Comparison of ENCODE assay signal across 8 cellular contexts in the genomic region with DNA sequence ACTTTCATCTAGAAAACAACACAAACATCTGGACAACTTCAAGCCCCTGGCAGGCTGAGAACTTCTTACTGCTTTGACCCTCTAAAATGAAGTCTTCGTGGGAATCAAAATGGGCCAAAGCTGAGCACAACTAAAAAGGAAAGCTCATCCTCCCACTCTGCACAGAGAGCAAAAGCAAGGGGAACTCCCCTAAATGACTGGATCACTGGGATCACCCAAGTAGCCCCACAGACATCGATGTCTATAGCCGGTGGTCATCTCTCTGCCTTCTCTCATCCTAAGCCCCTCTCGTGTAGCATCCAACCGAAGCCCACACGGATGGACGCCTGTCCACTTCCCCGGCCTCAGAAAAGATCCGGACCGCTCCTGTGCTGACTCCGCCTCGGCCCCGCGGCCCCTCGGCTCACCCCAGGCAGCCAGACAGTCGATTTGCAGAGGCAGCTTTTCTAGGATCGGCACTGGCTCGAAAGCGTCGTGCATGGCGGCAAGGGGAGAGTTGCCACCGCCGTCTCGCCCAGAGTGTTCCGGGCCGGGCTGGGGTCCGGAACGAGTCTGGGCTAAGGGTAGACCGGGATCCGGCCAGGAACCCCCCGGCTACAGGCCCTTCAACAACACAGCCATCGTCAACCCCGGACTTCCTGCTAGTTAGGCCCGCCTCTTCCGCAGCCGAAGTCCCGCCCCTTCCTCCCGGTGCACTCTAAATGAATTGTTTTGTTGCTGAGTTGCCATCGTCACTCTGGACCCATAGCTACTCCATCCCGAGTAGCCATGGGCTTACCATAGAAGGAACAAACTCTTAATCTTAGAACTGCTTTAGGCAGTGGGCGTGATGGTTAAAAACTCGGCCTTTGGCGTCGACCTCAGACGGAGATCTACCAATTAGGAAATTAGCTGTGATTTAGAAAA. TPM values are rescaled to one million over a fixed set of nuclear protein-coding genes. Genes with fewer than 3 reads are reported as not detected.
DNase-seq lines count a peak whose midpoint lies in the region; ATAC-seq, FAIRE-seq and TF ChIP-seq lines count a peak whose summit lies in the region.

A gene with protein sequence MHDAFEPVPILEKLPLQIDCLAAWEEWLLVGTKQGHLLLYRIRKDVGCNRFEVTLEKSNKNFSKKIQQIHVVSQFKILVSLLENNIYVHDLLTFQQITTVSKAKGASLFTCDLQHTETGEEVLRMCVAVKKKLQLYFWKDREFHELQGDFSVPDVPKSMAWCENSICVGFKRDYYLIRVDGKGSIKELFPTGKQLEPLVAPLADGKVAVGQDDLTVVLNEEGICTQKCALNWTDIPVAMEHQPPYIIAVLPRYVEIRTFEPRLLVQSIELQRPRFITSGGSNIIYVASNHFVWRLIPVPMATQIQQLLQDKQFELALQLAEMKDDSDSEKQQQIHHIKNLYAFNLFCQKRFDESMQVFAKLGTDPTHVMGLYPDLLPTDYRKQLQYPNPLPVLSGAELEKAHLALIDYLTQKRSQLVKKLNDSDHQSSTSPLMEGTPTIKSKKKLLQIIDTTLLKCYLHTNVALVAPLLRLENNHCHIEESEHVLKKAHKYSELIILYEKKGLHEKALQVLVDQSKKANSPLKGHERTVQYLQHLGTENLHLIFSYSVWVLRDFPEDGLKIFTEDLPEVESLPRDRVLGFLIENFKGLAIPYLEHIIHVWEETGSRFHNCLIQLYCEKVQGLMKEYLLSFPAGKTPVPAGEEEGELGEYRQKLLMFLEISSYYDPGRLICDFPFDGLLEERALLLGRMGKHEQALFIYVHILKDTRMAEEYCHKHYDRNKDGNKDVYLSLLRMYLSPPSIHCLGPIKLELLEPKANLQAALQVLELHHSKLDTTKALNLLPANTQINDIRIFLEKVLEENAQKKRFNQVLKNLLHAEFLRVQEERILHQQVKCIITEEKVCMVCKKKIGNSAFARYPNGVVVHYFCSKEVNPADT (minus strand): TSS at position 631 of the 906 bp plus-strand sequence. CDS start 151 bp downstream, at position 480.

- H3K4me1 Mint-ChIP-seq in WTC11 = peaks cover 14% of the 10 kb centered on the region

- peak; percentile 79 for DNase-seq in ACHN
- peak; percentile 85 for DNase-seq in NCI-H2227 (lab: John Stamatoyannopoulos, UW; ENCODE audit: unreplicated experiment)
- peak; percentile 84 for DNase-seq in WTC11 (ENCODE audit: low spot score)
- DNase-seq in bronchial epithelial cell (ENCODE audit: low read depth) = peak; percentile 76
- DNase-seq in iPS-NIHi7 (ENCODE audit: extremely low spot score) = peak; percentile 96
- peak; percentile 82 for DNase-seq in small intestine

- H3K9me3 Mint-ChIP-seq in WTC11 = no peaks in the 10 kb centered on the region

- no peaks in the 10 kb centered on the region for H3K27me3 Mint-ChIP-seq in WTC11 (ENCODE audit: low read depth)

- peaks cover 7% of the 10 kb centered on the region for H3K36me3 ChIP-seq in bronchial epithelial cell (ENCODE audit: control insufficient read depth, insufficient read depth, low read length)
- H3K36me3 ChIP-seq in small intestine (ENCODE audit: control insufficient read depth in 2 of 2, insufficient read depth in 2 of 2, low read length in 2 of 2) = peaks cover 3 to 5% of the 10 kb centered on the region in 2 donors

- FAIRE-seq in bronchial epithelial cell (lab: Jason Lieb, UNC) = no peak
- no peak for FAIRE-seq in small intestine (lab: Jason Lieb, UNC)

- peaks cover 9% of the 10 kb centered on the region for H3K36me3 Mint-ChIP-seq in WTC11

- peak within 1 kb of the TSS; percentile 96 for H3K4me3 Mint-ChIP-seq in WTC11

- no peak for TF ChIP-seq CTCF in WTC11 (IDR thresholded peaks at IDR 0.05)
- no peak for TF ChIP-seq CTCF in bronchial epithelial cell (IDR thresholded peaks at IDR 0.05; ENCODE audit: insufficient read depth, low read length, severe bottlenecking)

- peaks cover 0 to 7% of the 10 kb centered on the region in 2 donors for H3K4me1 ChIP-seq in small intestine (ENCODE audit: control insufficient read depth in 2 of 2, insufficient read depth in 1 of 2, low read depth in 1 of 2, low read length in 1 of 2)

- H3K4me3 ChIP-seq in bronchial epithelial cell (ENCODE audit: low read depth, low read length) (peak within 1 kb of the TSS; percentile 89), small intestine (ENCODE audit: low read depth in 1 of 2, low read length in 2 of 2) (peak within 1 kb of the TSS; percentile 98 to 99)

- H3K27me3 ChIP-seq in bronchial epithelial cell (ENCODE audit: control insufficient read depth, insufficient read depth, low read length) (no peaks in the 10 kb centered on the region), small intestine (ENCODE audit: control insufficient read depth in 2 of 2, insufficient read depth in 2 of 2, low read length in 2 of 2) (no peaks in the 10 kb centered on the region)

- peak; percentile 86 for ATAC-seq in GM18870 (IDR thresholded peaks at IDR 0.05; ENCODE audit: unreplicated experiment)
- peak; percentile 86 for ATAC-seq in HG03108 (IDR thresholded peaks at IDR 0.05; ENCODE audit: unreplicated experiment)
- peak; percentile 99 for ATAC-seq in WTC11

- 1 to 2% (median 1%) methylated on average over 43 to 45 of the region's 45 CpGs for WGBS in small intestine, 3 donors

- no peaks in the 10 kb centered on the region for H3K9me3 ChIP-seq in small intestine (ENCODE audit: control insufficient read depth, low read depth)

- CTCF ChIA-PET in WTC11 (lab: Charles Lee) = interaction anchor here (1.0 to 1.3 kb wide), 3 partner anchors 9 to 177 kb away, joined by 4 to 8 read pairs (median 5); no protein-coding TSS in a partner anchor

- peak within 1 kb of the TSS; percentile 59 to 93 for H3K27ac ChIP-seq in small intestine (ENCODE audit: low read depth in 1 of 2, low read length in 1 of 2)

- in situ Hi-C loops in ACHN (cut with HindIII; ENCODE audit: low pct_ligation_motif_present, low pct_unique_long_range_greater_than_20kb, low sequenced_read_pairs) = no loop called here

- POLR2A ChIA-PET in WTC11 (lab: Charles Lee) = no interaction called here

- H3K27ac Mint-ChIP-seq in WTC11 = peak within 1 kb of the TSS; percentile 99

TF ChIP-seq in WTC11, 78 proteins besides CTCF, POLR2A, EP300 and RAD21 (continues in another document):
- no peak for TF ChIP-seq NR1H2 (CRISPR knock-in tag; IDR thresholded peaks at IDR 0.05)
- no peak for TF ChIP-seq TEAD1 (CRISPR knock-in tag; IDR thresholded peaks at IDR 0.05)
- TF ChIP-seq JAZF1 (CRISPR knock-in tag; IDR thresholded peaks at IDR 0.05) = no peak
- peak; percentile 74 for TF ChIP-seq FOXK1 (CRISPR knock-in tag; IDR thresholded peaks at IDR 0.05)
- TF ChIP-seq, protein P1, sequence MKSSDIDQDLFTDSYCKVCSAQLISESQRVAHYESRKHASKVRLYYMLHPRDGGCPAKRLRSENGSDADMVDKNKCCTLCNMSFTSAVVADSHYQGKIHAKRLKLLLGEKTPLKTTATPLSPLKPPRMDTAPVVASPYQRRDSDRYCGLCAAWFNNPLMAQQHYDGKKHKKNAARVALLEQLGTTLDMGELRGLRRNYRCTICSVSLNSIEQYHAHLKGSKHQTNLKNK (CRISPR knock-in tag; IDR thresholded peaks at IDR 0.05) = no peak
- TF ChIP-seq, protein P2, sequence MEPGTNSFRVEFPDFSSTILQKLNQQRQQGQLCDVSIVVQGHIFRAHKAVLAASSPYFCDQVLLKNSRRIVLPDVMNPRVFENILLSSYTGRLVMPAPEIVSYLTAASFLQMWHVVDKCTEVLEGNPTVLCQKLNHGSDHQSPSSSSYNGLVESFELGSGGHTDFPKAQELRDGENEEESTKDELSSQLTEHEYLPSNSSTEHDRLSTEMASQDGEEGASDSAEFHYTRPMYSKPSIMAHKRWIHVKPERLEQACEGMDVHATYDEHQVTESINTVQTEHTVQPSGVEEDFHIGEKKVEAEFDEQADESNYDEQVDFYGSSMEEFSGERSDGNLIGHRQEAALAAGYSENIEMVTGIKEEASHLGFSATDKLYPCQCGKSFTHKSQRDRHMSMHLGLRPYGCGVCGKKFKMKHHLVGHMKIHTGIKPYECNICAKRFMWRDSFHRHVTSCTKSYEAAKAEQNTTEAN (CRISPR knock-in tag; IDR thresholded peaks at IDR 0.05) = 0 out of 2 replicates have a peak, but pooled peaks have one; percentile 59
- no peak for TF ChIP-seq CBFB (CRISPR knock-in tag; IDR thresholded peaks at IDR 0.05; ENCODE audit: low read depth)
- no peak for TF ChIP-seq ZNF423 (CRISPR knock-in tag; IDR thresholded peaks at IDR 0.05)
- TF ChIP-seq EMX1 (CRISPR knock-in tag; IDR thresholded peaks at IDR 0.05) = no peak; the same call in 1 of the 2 replicates
- TF ChIP-seq, protein P3, sequence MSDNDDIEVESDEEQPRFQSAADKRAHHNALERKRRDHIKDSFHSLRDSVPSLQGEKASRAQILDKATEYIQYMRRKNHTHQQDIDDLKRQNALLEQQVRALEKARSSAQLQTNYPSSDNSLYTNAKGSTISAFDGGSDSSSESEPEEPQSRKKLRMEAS (CRISPR knock-in tag; IDR thresholded peaks at IDR 0.05) = no peak
- peak; percentile 74; the same call in 1 of the 2 replicates for TF ChIP-seq FOXP1 (CRISPR knock-in tag; IDR thresholded peaks at IDR 0.05; ENCODE audit: borderline replicate concordance)
- TF ChIP-seq, protein P4, sequence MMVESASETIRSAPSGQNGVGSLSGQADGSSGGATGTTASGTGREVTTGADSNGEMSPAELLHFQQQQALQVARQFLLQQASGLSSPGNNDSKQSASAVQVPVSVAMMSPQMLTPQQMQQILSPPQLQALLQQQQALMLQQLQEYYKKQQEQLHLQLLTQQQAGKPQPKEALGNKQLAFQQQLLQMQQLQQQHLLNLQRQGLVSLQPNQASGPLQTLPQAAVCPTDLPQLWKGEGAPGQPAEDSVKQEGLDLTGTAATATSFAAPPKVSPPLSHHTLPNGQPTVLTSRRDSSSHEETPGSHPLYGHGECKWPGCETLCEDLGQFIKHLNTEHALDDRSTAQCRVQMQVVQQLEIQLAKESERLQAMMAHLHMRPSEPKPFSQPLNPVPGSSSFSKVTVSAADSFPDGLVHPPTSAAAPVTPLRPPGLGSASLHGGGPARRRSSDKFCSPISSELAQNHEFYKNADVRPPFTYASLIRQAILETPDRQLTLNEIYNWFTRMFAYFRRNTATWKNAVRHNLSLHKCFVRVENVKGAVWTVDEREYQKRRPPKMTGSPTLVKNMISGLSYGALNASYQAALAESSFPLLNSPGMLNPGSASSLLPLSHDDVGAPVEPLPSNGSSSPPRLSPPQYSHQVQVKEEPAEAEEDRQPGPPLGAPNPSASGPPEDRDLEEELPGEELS (CRISPR knock-in tag; IDR thresholded peaks at IDR 0.05) = peak; percentile 48

RNA-seq across cellular contexts. Expression of the gene that starts here (rescaled TPM):
- total RNA-seq in WTC11 (2021) (43.9 to 44.7 TPM (median 44.5 TPM) in 3 replicates), bronchial epithelial cell (22.6 and 34.9 TPM in 2 replicates)
- polyA plus RNA-seq in small intestine = 10 to 100 TPM; 28.2 to 45.2 (median 37.6) TPM

Comparison
In these comparisons a context has a peak if more than half of its experiments do, and no peak if none do; other contexts are left out.
1. Peak in every context shown above with its lines: DNase-seq, ATAC-seq, H3K4me3 ChIP-seq and H3K27ac ChIP-seq.